ENCODE assay signal across 1 cellular context in genomic region chr17:63842540-63843386, GRCh38.
TF ChIP-seq lines count a peak whose summit lies in the region.

Gene SMARCD2 (minus strand): TSS chr17:63842685. CDS start chr17:63842674, 11 bp downstream.

TF ChIP-seq in HepG2, 621 proteins besides CTCF, POLR2A, EP300 and RAD21 (continued from another document and continues in another):
- peak; percentile 83 for TF ChIP-seq FOXP4 (CRISPR knock-in tag; IDR thresholded peaks at IDR 0.05)
- no peak for TF ChIP-seq BCLAF1 (IDR thresholded peaks at IDR 0.05)
- TF ChIP-seq ZNF687 (CRISPR knock-in tag; IDR thresholded peaks at IDR 0.05) = peak; percentile 88
- peak; percentile 77; the same call in 1 of the 2 replicates for TF ChIP-seq ELK4 (CRISPR knock-in tag; IDR thresholded peaks at IDR 0.05; ENCODE audit: borderline replicate concordance)
- no peak; the same call in 1 of the 2 replicates for TF ChIP-seq RORA (CRISPR knock-in tag; IDR thresholded peaks at IDR 0.05)
- TF ChIP-seq THYN1 (CRISPR knock-in tag; IDR thresholded peaks at IDR 0.05; ENCODE audit: borderline replicate concordance, low read depth) = no peak; the same call in 1 of the 2 replicates
- TF ChIP-seq ZBTB4 (CRISPR knock-in tag; IDR thresholded peaks at IDR 0.05; ENCODE audit: borderline replicate concordance) = 0 out of 2 replicates have a peak, but pooled peaks have one; percentile 13
- peak; percentile 97 for TF ChIP-seq TOPORS (CRISPR knock-in tag; IDR thresholded peaks at IDR 0.05)
- peak; percentile 34; the same call in 1 of the 2 replicates for TF ChIP-seq ZNF839 (CRISPR knock-in tag; IDR thresholded peaks at IDR 0.05; ENCODE audit: borderline replicate concordance)
- TF ChIP-seq ZNF644 (CRISPR knock-in tag; IDR thresholded peaks at IDR 0.05; ENCODE audit: low read depth) = no peak
- peak; percentile 96 for TF ChIP-seq THRA (CRISPR knock-in tag; IDR thresholded peaks at IDR 0.05; ENCODE audit: borderline replicate concordance)
- peak; percentile 61 for TF ChIP-seq ZNF710 (CRISPR knock-in tag; IDR thresholded peaks at IDR 0.05; ENCODE audit: borderline replicate concordance)
- peak; percentile 98 for TF ChIP-seq ERF (CRISPR knock-in tag; IDR thresholded peaks at IDR 0.05)
- no peak for TF ChIP-seq TCF7 (IDR thresholded peaks at IDR 0.05; ENCODE audit: low read depth)
- TF ChIP-seq ATF1 (CRISPR knock-in tag; IDR thresholded peaks at IDR 0.05) = peak; percentile 82
- peak; percentile 47; the same call in 1 of the 2 replicates for TF ChIP-seq ZNF879 (CRISPR knock-in tag; IDR thresholded peaks at IDR 0.05)
- TF ChIP-seq ZNF3 (CRISPR knock-in tag; IDR thresholded peaks at IDR 0.05) = peak; percentile 65; the same call in 1 of the 2 replicates
- peak; percentile 90 for TF ChIP-seq HDAC1 (CRISPR knock-in tag; IDR thresholded peaks at IDR 0.05)
- TF ChIP-seq ATF6 (CRISPR knock-in tag; conservative IDR thresholded peaks at IDR 0.05) = peak; percentile 93; the same call in 1 of the 2 replicates
- TF ChIP-seq ZNF605 (CRISPR knock-in tag; IDR thresholded peaks at IDR 0.05) = peak; percentile 67
- TF ChIP-seq ETS1 (CRISPR knock-in tag; IDR thresholded peaks at IDR 0.05) = peak; percentile 69
- peak; percentile 53; the same call in 1 of the 2 replicates for TF ChIP-seq ZNF703 (CRISPR knock-in tag; IDR thresholded peaks at IDR 0.05; ENCODE audit: borderline replicate concordance)
- 0 out of 2 replicates have a peak, but pooled peaks have one; percentile 63 for TF ChIP-seq REXO4 (CRISPR knock-in tag; IDR thresholded peaks at IDR 0.05; ENCODE audit: borderline replicate concordance)
- TF ChIP-seq ZNF234 (CRISPR knock-in tag; conservative IDR thresholded peaks at IDR 0.05) = no peak
- peak; percentile 96 for TF ChIP-seq SALL1 (CRISPR knock-in tag; IDR thresholded peaks at IDR 0.05)
- TF ChIP-seq LCORL (IDR thresholded peaks at IDR 0.05) = no peak
- TF ChIP-seq LCORL (CRISPR knock-in tag; IDR thresholded peaks at IDR 0.05) = peak; percentile 90
- peak; percentile 64 for TF ChIP-seq PRPF4 (IDR thresholded peaks at IDR 0.05; ENCODE audit: low read depth, low read length, poor library complexity, severe bottlenecking)
- TF ChIP-seq ZNF639 (CRISPR knock-in tag; conservative IDR thresholded peaks at IDR 0.05) = peak; percentile 99
